Comparison of ENCODE assay signal across 8 cellular contexts in the genomic region with DNA sequence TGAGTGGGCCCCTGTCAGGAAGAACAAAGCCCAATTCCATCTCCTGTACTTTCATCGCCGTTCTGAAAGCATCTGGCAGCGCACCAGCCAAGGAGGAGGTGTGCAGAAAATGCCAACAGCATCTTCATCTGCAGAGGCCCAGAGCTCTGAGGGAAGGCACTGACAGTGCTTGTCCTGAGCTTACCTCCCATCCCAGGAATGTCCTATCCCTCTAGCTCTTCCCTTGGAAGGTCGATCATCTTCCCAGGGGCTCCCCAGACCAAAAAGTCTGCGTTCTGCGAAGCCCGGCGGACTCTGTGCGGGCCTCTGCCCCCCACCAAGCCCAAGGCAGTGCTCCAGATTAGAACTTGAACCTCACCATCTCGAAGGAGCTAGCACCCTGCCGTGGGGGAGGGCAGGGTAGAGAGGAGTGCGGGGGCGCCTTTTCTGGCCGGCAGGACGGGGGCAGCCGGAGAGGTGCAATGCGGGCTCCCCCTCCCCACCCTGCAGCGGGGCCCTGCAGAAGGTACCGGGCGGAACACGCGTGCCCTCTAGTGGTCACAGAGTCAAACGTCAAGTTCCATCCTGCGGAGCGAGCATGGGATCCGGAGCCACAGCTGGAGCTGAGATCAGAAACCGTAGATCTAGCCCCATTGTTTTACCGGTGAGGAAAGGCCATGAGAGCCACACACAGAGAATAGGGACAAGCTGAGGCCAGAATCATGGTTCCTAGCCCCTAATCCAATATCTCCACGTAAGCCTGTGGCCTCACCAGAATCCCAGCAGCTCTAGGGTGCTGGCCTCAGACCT. TPM values are rescaled to one million over a fixed set of nuclear protein-coding genes. Genes with fewer than 3 reads are reported as not detected.
DNase-seq lines count a peak whose midpoint lies in the region; ATAC-seq and TF ChIP-seq lines count a peak whose summit lies in the region.

No MANE protein-coding gene starts in this region.

- no peak overlapping the region for H2AK5ac ChIP-seq in mesendoderm (ENCODE audit: low read length)

- H3K4me3 ChIP-seq in BLaER1 (no peak overlapping the region), HAP-1 (no peak overlapping the region), mesendoderm (ENCODE audit: low read length) (no peak overlapping the region)

- H4K8ac ChIP-seq in mesendoderm (ENCODE audit: low read depth, low read length): no peak overlapping the region

- no peaks in the 10 kb centered on the region for H3K9me3 ChIP-seq in BLaER1
- no peaks in the 10 kb centered on the region for H3K9me3 ChIP-seq in HAP-1

- no peak overlapping the region for H3K4ac ChIP-seq in mesendoderm (ENCODE audit: low read depth, low read length)

- no peak overlapping the region for H3K9ac ChIP-seq in BLaER1
- peak overlapping the region; percentile 6 for H3K9ac ChIP-seq in mesendoderm (ENCODE audit: low read length)

- no peaks in the 10 kb centered on the region for H3K36me3 ChIP-seq in BLaER1
- no peaks in the 10 kb centered on the region for H3K36me3 ChIP-seq in HAP-1 (replicated peaks)
- no peaks in the 10 kb centered on the region for H3K36me3 ChIP-seq in mesendoderm (ENCODE audit: control insufficient read depth, insufficient read depth, low read length)

- H3K27me3 Mint-ChIP-seq in endothelial cell (ENCODE audit: unreplicated experiment): peaks cover 30% of the 10 kb centered on the region

- no peak overlapping the region for H2BK120ac ChIP-seq in mesendoderm (ENCODE audit: low read depth, low read length)

- no peak overlapping the region for H3K18ac ChIP-seq in mesendoderm (ENCODE audit: low read length)

- H3K23ac ChIP-seq in mesendoderm (ENCODE audit: low read length): no peak overlapping the region

- no peak overlapping the region for H2BK15ac ChIP-seq in mesendoderm (replicated peaks; ENCODE audit: low read depth)

- ATAC-seq in GM21717 (IDR thresholded peaks at IDR 0.05; ENCODE audit: unreplicated experiment): no peak

- peaks cover 16% of the 10 kb centered on the region for H3K4me1 Mint-ChIP-seq in endothelial cell (ENCODE audit: unreplicated experiment)

- no peak overlapping the region for H3K4me3 Mint-ChIP-seq in endothelial cell (ENCODE audit: unreplicated experiment)

- no peaks in the 10 kb centered on the region for H3K9me3 Mint-ChIP-seq in endothelial cell (ENCODE audit: unreplicated experiment)

- H4K5ac ChIP-seq in mesendoderm (ENCODE audit: low read length): no peak overlapping the region

- H3K27ac Mint-ChIP-seq in endothelial cell (ENCODE audit: unreplicated experiment): no peak overlapping the region

- no peaks in the 10 kb centered on the region for H4K20me1 ChIP-seq in BLaER1

- no peaks in the 10 kb centered on the region for H3K79me2 ChIP-seq in mesendoderm (ENCODE audit: control insufficient read depth, insufficient read depth, low read length)

- TF ChIP-seq CTCF in endothelial cell (IDR thresholded peaks at IDR 0.05; ENCODE audit: unreplicated experiment): peak; percentile 90

- H3K4me2 ChIP-seq in BLaER1 (peak overlapping the region; percentile 31), mesendoderm (ENCODE audit: low read length) (peak overlapping the region; percentile 69)

- H3K56ac ChIP-seq in mesendoderm (ENCODE audit: low read length): peak overlapping the region; percentile 17

- DNase-seq in HAP-1 (ENCODE audit: low spot score in 2 of 2) (peak; percentile 30 to 82), NCI-H82 (lab: John Stamatoyannopoulos, UW) (peak; percentile 79), endothelial cell (ENCODE audit: low spot score) (peak; percentile 82), mesendoderm (peak; percentile 83)
- DNase-seq in activated CD8-positive, alpha-beta memory T cell treated with anti-CD3 and anti-CD28 coated beads for 48 hours (ENCODE audit: low read depth in 2 of 3, low spot score in 2 of 3): peak; percentile 44 to 59 (median 50)
- peak; percentile 33 to 50 for DNase-seq in stimulated activated CD8-positive, alpha-beta memory T cell treated with anti-CD3 and anti-CD28 coated beads, Interleukin-2, amount 100 ng/mL, for 1 hour (ENCODE audit: low read depth in 2 of 2)

- no peaks in the 10 kb centered on the region for H3K79me1 ChIP-seq in mesendoderm (ENCODE audit: low read length)

- H3K36me3 Mint-ChIP-seq in endothelial cell (ENCODE audit: low read depth, unreplicated experiment): no peaks in the 10 kb centered on the region

- H3K4me1 ChIP-seq in BLaER1 (peaks cover 12% of the 10 kb centered on the region), HAP-1 (no peaks in the 10 kb centered on the region), mesendoderm (ENCODE audit: control insufficient read depth, low read depth, low read length) (peaks cover 4% of the 10 kb centered on the region)

- H3K27me3 ChIP-seq in BLaER1 (no peaks in the 10 kb centered on the region), HAP-1 (ENCODE audit: low read depth) (0 out of 2 replicates have a peak, but pooled peaks cover 3% of the 10 kb centered on the region), mesendoderm (ENCODE audit: insufficient read depth, low read length, poor library complexity) (peaks cover 19% of the 10 kb centered on the region)

- H3K27ac ChIP-seq in BLaER1 (no peak overlapping the region), mesendoderm (ENCODE audit: low read depth, low read length) (no peak overlapping the region)

- WGBS in mesendoderm (ENCODE audit: extremely low coverage, insufficient coverage, low lambda C conversion rate): no CpG with 5 or more reads among the region's 29 CpGs

- no peak overlapping the region for H2BK5ac ChIP-seq in mesendoderm (ENCODE audit: low read length)

- in situ Hi-C loops in HAP-1 (cut with MboI; ENCODE audit: low sequenced_read_pairs): no loop called here

RNA-seq across cellular contexts. Expression of gene SCN2B, which starts 5.0 kb away (rescaled TPM):
- not detected for total RNA-seq in endothelial cell (ENCODE audit: unreplicated experiment)
- 0.01 TPM for polyA plus RNA-seq in mesendoderm (2013, experiment 1 of 2)
- 0.01 TPM for polyA plus RNA-seq in mesendoderm (2013, experiment 2 of 2)

RNA-seq across cellular contexts. Expression of gene SCN4B, which starts 18.8 kb away (rescaled TPM):
- 3.1 TPM for total RNA-seq in endothelial cell (ENCODE audit: unreplicated experiment)
- 0.04 TPM for polyA plus RNA-seq in mesendoderm (2013, experiment 1 of 2)
- polyA plus RNA-seq in mesendoderm (2013, experiment 2 of 2): 0.04 TPM

RNA-seq across cellular contexts. Expression of gene JAML, which starts 53.3 kb away (rescaled TPM):
- 0.31 TPM for total RNA-seq in endothelial cell (ENCODE audit: unreplicated experiment)
- 0.14 TPM for polyA plus RNA-seq in mesendoderm (2013, experiment 1 of 2)
- polyA plus RNA-seq in mesendoderm (2013, experiment 2 of 2): 0.20 TPM
